4 cellular contexts compared by ENCODE assay signal in genomic region chr3:136236109-136236508, GRCh38.
"Had no signal": no experiment of that assay in that cellular context is flagged by ENCODE, and none has a peak within 500 bp of the region (broad histone marks: within the 10 kb centered on the region; RNA-seq: fewer than 3 reads in every experiment).

No MANE protein-coding gene starts in this region.

- H3K4me3 Mint-ChIP-seq: IgD-negative memory B cell had no signal

- H3K27ac Mint-ChIP-seq: IgD-negative memory B cell had no signal

- DNase-seq: GOT3, H9, HCEC 1CT had no signal

- H3K9me3 Mint-ChIP-seq: H9 had no signal
